8 cellular contexts compared by ENCODE assay signal in the genomic region with DNA sequence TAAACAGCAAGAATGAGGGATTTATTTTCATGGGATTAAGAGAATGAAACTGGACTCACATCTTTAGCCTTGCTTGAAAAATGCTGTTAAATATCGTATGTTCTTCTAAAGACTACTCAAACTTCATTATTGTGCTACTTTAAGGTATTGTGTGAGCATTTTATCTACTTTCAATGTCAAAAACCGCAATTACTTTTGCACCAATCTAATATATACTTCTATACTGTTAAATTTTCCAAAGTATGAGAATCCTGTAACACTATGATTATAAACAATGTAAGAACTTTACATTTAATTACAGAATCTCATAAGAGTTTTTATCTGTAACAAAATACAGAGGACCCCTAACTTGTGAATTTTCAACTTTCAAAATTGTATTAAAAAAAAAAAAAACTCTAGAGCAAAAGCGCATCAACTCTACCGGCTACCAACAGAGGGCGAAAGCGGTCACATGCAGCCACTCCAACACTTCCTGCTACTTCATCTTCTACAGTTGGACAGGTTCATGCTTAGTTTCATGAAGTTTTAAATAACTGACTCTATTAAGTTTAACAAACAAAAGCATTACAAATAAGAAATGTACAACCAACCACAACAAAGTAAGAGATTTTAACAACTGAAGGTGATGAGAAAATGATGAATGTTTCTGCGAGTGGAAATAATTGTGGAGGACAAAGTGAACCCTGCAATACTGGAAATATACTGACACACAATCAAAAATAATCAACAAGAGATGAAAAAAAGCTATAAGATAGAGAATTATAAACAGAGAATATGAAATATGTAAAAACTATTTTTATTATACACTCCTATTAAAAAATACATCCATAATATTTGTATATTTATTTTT.
DNase-seq lines count a peak whose midpoint lies in the region; ATAC-seq and TF ChIP-seq lines count a peak whose summit lies in the region.

No MANE protein-coding gene starts in this region.

- H2BK15ac ChIP-seq in neuronal stem cell (ENCODE audit: low read length): no peak overlapping the region

- no peak overlapping the region for H3K18ac ChIP-seq in neuronal stem cell (ENCODE audit: low read length)

- H2AFZ ChIP-seq in neuronal stem cell (ENCODE audit: low read length): no peak overlapping the region

- no peak overlapping the region for H3K4ac ChIP-seq in neuronal stem cell (ENCODE audit: low read length)

- no peaks in the 10 kb centered on the region for H3K79me1 ChIP-seq in neuronal stem cell (ENCODE audit: low read depth, low read length)

- H2BK12ac ChIP-seq in neuronal stem cell (ENCODE audit: low read length): no peak overlapping the region

- H3K4me2 ChIP-seq in neuronal stem cell (ENCODE audit: insufficient read depth, low read length, poor library complexity, severe bottlenecking): no peak overlapping the region

- H3K14ac ChIP-seq in neuronal stem cell (ENCODE audit: low read length): no peak overlapping the region

- peaks cover 16% of the 10 kb centered on the region for H3K4me1 Mint-ChIP-seq in endodermal cell

- 34% methylated on average over 6 of the region's 7 CpGs; no CpG with 5 or more reads in 1 of the 2 experiments for WGBS in endodermal cell (ENCODE audit: insufficient coverage in 1 of 2, insufficient read length in 1 of 2), 2 experiments
- WGBS in neuronal stem cell (ENCODE audit: extremely low coverage in 2 of 2, insufficient read length in 2 of 2, insufficient replicate concordance in 1 of 2), 2 donors: no CpG with 5 or more reads among the region's 7 CpGs

- no peak overlapping the region for H3K4me3 Mint-ChIP-seq in endodermal cell

- peak; percentile 97 for TF ChIP-seq CTCF in endodermal cell (conservative IDR thresholded peaks at IDR 0.05)

- H2BK5ac ChIP-seq in neuronal stem cell (ENCODE audit: low read length): no peak overlapping the region

- no peak for ATAC-seq in GM21360 (IDR thresholded peaks at IDR 0.05; ENCODE audit: unreplicated experiment)
- no peak for ATAC-seq in HG03196 (IDR thresholded peaks at IDR 0.05; ENCODE audit: unreplicated experiment)

- no peak overlapping the region for H3K4me3 ChIP-seq in endodermal cell (ENCODE audit: low read length)
- H3K4me3 ChIP-seq in neuronal stem cell (ENCODE audit: low read length in 2 of 2): no peak overlapping the region

- H3K9me3 ChIP-seq in endodermal cell (ENCODE audit: control insufficient read depth, low read length): no peaks in the 10 kb centered on the region
- H3K9me3 ChIP-seq in neuronal stem cell (replicated peaks in 1 of 2; ENCODE audit: control insufficient read depth in 2 of 2, insufficient read depth in 1 of 2, low read depth in 1 of 2, low read length in 2 of 2): no peaks in the 10 kb centered on the region

- no peaks in the 10 kb centered on the region for H3K9me3 Mint-ChIP-seq in endodermal cell

- H3K4me1 ChIP-seq in endodermal cell (ENCODE audit: control insufficient read depth, insufficient read depth, low read length): no peaks in the 10 kb centered on the region
- H3K4me1 ChIP-seq in neuronal stem cell (ENCODE audit: control insufficient read depth in 2 of 2, insufficient read depth in 1 of 2, low read depth in 1 of 2, low read length in 2 of 2): peaks cover 4 to 5% of the 10 kb centered on the region in 2 donors

- H3K36me3 ChIP-seq in endodermal cell (ENCODE audit: control insufficient read depth, insufficient read depth, low read length): no peaks in the 10 kb centered on the region
- H3K36me3 ChIP-seq in neuronal stem cell (replicated peaks in 1 of 2; ENCODE audit: control insufficient read depth in 2 of 2, insufficient read depth in 2 of 2, low read length in 2 of 2): no peaks in the 10 kb centered on the region

- no peaks in the 10 kb centered on the region for H3K36me3 Mint-ChIP-seq in endodermal cell (ENCODE audit: low read depth)

- H3K9ac ChIP-seq in endodermal cell (ENCODE audit: extremely low read depth, low read length, poor library complexity, severe bottlenecking) (no peak overlapping the region), neuronal stem cell (ENCODE audit: low read depth, low read length, poor library complexity) (no peak overlapping the region)

- no peak overlapping the region for H3K27ac ChIP-seq in endodermal cell (ENCODE audit: low read depth, low read length)
- H3K27ac ChIP-seq in neuronal stem cell (replicated peaks; ENCODE audit: low read length): no peak overlapping the region

- H2AK5ac ChIP-seq in neuronal stem cell (ENCODE audit: low read depth, low read length): no peak overlapping the region

- no peak overlapping the region for H4K8ac ChIP-seq in neuronal stem cell (ENCODE audit: low read depth, low read length)

- no peak overlapping the region for H3K27ac Mint-ChIP-seq in endodermal cell

- H4K91ac ChIP-seq in neuronal stem cell (ENCODE audit: low read depth, low read length, poor library complexity): no peak overlapping the region

- no peaks in the 10 kb centered on the region for H3K27me3 Mint-ChIP-seq in endodermal cell (ENCODE audit: insufficient read depth)

- DNase-seq in DMS 273 (lab: John Stamatoyannopoulos, UW; ENCODE audit: unreplicated experiment): peak; percentile 46
- DNase-seq in DMS 273 treated with DMSO at 0.1 percent for 48 hours (lab: John Stamatoyannopoulos, UW): no peak
- DNase-seq in NCI-H1048 (lab: John Stamatoyannopoulos, UW): peak; percentile 26
- DNase-seq in activated CD4-positive, alpha-beta T cell treated with anti-CD3 and anti-CD28 coated beads for 4 hours: peak; percentile 49 to 59
- DNase-seq in endodermal cell: peak; percentile 80
- DNase-seq in neuronal stem cell (ENCODE audit: low spot score): peak; percentile 23

- H3K23ac ChIP-seq in neuronal stem cell (ENCODE audit: low read depth, low read length, poor library complexity): no peak overlapping the region

- H3K27me3 ChIP-seq in endodermal cell (ENCODE audit: control insufficient read depth, insufficient read depth, low read length, poor library complexity, severe bottlenecking) (no peaks in the 10 kb centered on the region), neuronal stem cell (ENCODE audit: control insufficient read depth in 3 of 3, insufficient read depth in 3 of 3, low read depth in 1 of 3, low read length in 3 of 3) (no peaks in the 10 kb centered on the region)

- H2BK120ac ChIP-seq in neuronal stem cell (ENCODE audit: low read depth, low read length): no peak overlapping the region
